8 cellular contexts compared by ENCODE assay signal in the genomic region with DNA sequence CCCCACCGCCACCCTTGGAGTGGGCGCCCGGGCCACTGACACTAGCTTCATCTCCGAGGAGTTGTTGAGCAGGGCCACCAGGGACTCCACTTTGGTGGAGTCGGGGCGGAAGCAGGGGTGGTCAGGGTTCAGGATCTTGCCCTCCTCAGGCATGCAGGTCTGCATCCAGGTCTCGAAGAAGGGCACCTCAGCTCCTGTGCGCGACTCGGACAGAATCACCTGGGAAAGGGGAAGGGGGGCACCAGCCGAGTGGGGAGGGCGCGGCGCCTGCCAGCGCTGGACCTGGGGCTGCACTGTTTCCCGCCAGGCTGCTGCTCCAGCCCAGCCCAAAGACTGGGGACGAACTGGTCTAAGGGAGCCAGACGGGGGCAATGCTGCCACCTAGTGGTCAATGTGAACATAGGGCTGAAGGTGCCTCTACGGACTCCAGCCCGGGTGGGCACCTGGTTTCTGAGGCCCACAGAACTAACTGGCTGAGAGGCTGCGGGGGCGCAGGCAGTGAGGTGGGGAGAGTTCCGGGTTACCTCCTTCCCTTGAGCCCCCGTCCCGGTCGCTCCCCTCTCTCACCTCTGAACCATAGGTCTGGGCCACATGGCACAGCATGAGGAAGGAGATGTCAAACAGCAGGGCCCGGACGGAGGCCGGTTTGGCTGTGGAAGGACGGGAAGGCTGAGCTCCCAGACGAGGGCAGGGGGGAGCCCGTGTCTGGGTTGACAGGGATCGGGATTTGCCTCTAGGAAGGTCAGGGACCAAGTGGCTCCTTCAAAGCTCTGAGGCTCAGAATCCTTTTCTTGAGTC.
DNase-seq lines count a peak whose midpoint lies in the region; ATAC-seq, FAIRE-seq and TF ChIP-seq lines count a peak whose summit lies in the region.

No MANE protein-coding gene starts in this region.

- FAIRE-seq in H54 (lab: Jason Lieb, UNC) = no peak

- ATAC-seq in GM21576 (IDR thresholded peaks at IDR 0.05; ENCODE audit: unreplicated experiment) = no peak

- DNase-seq in AG10803 (ENCODE audit: low read depth) = peak; percentile 72
- DNase-seq in H54 (ENCODE audit: insufficient read length, low spot score) = peak; percentile 83
- DNase-seq in NCI-H510A (lab: John Stamatoyannopoulos, UW) = peak; percentile 57
- DNase-seq in activated CD4-positive, alpha-beta T cell treated with anti-CD3 and anti-CD28 coated beads for 24 hours (ENCODE audit: low read depth in 2 of 2) = peak; percentile 66 to 68
- DNase-seq in cerebellar nuclear complex (lab: John Stamatoyannopoulos, UW) = peak; percentile 47 to 57
- DNase-seq in kidney tubule cell (ENCODE audit: low spot score) = peak; percentile 73
- peak; percentile 80 to 81 for DNase-seq in stimulated activated CD4-positive, alpha-beta T cell treated with anti-CD3 and anti-CD28 coated beads, Interleukin-2, amount 100 ng/mL, for 24 hours

- no peak for TF ChIP-seq POLR2A in H54 (IDR thresholded peaks at IDR 0.05; ENCODE audit: low read depth, low read length)

- no peak overlapping the region for H3K4me3 ChIP-seq in AG10803 (ENCODE audit: low read length)

- TF ChIP-seq CTCF in AG10803 (conservative IDR thresholded peaks at IDR 0.05; ENCODE audit: low read length) = peak; percentile 78
